Comparison of ENCODE assay signal across 8 cellular contexts in the genomic region with DNA sequence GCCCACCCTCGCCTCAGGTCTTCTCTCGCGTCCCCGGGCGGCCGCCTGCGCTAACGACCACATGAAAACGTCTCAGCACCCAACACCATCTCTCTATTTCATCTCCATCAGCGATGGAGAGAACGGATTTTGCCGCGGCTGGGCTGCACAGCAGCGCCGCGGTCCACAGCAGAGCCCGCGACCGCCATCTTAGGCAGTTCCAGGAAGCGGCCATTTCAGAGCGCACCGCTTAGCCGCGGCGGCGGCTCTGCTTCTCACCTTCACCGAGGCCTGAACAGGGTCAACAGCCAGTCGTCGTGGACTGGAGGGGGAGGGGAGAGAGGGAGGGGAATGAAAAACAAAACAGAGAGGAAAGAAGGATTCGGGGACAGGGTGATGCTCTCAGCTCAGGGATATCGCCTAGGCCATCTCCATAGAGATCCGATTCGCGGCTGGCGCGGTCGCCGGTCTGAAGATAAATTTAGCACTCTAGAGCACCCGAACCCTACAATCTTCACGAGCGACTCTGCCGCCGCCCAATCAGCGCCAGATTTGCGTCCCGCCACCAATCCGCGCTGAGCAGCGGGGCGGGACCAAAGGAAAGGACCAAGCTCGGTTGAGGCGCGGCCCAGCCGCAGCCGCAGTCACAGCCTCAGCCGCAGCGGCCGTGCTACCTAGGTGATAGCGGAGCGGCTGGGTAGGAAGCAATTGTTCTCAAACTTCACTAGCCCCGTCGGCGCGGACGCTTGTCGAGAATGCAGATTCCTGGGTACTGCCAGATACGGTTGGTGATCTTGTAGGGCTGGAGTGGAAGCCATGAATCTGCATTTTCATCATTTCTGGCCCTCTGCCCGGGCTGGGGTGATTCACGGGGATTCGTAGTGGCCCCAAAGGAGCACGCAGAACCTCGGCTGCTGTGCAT. TPM values are rescaled to one million over a fixed set of nuclear protein-coding genes. Genes with fewer than 3 reads are reported as not detected.
DNase-seq lines count a peak whose midpoint lies in the region; ATAC-seq lines count a peak whose summit lies in the region.

Gene ZBED5, minus strand, starts transcription at position 450 of the 901 bp plus-strand sequence. CDS start 3,108 bp downstream, outside the sequence.

- ATAC-seq in GM21360 (IDR thresholded peaks at IDR 0.05; ENCODE audit: unreplicated experiment): peak; percentile 87
- ATAC-seq in effector memory CD8-positive, alpha-beta T cell (replicated peaks): peak; percentile 86
- peak; percentile 86 for ATAC-seq in memory B cell (ENCODE audit: low read depth)

- DNase-seq in COLO829 (ENCODE audit: low spot score) (peak; percentile 93), HT1080 (ENCODE audit: low read depth) (peak; percentile 99), NOMO-1 treated with DMSO at 0.1 percent for 48 hours (lab: John Stamatoyannopoulos, UW; ENCODE audit: unreplicated experiment) (peak; percentile 98), memory B cell (ENCODE audit: low spot score in 2 of 2) (peak; percentile 90 to 94)
- peak; percentile 87 to 88 for DNase-seq in activated CD8-positive, alpha-beta memory T cell treated with anti-CD3 and anti-CD28 coated beads for 4 hours (ENCODE audit: low read depth in 2 of 2)
- DNase-seq in effector memory CD8-positive, alpha-beta T cell: peak; percentile 92 to 95 (median 95)
- DNase-seq in stimulated activated CD8-positive, alpha-beta memory T cell treated with anti-CD3 and anti-CD28 coated beads, Interleukin-12 subunit alpha, Interleukin-12 subunit beta, amount 100 ng/mL, for 24 hours (ENCODE audit: extremely low read depth): peak; percentile 86

- H3K36me3 Mint-ChIP-seq in effector memory CD8-positive, alpha-beta T cell (ENCODE audit: insufficient read depth): peaks cover 44% of the 10 kb centered on the region
- H3K36me3 Mint-ChIP-seq in memory B cell: peaks cover 20% of the 10 kb centered on the region

- peak within 1 kb of the TSS; percentile 97 to 100 for H3K4me3 Mint-ChIP-seq in effector memory CD8-positive, alpha-beta T cell
- peak within 1 kb of the TSS; percentile 99 for H3K4me3 Mint-ChIP-seq in memory B cell

- H3K27me3 Mint-ChIP-seq in effector memory CD8-positive, alpha-beta T cell: no peaks in the 10 kb centered on the region
- no peaks in the 10 kb centered on the region for H3K27me3 Mint-ChIP-seq in memory B cell

- peaks cover 24 to 42% of the 10 kb centered on the region in 2 donors for H3K4me1 Mint-ChIP-seq in effector memory CD8-positive, alpha-beta T cell (ENCODE audit: low read depth in 2 of 2)
- peaks cover 34% of the 10 kb centered on the region for H3K4me1 Mint-ChIP-seq in memory B cell

- H3K9me3 Mint-ChIP-seq in effector memory CD8-positive, alpha-beta T cell: no peaks in the 10 kb centered on the region
- no peaks in the 10 kb centered on the region for H3K9me3 Mint-ChIP-seq in memory B cell

- H3K27ac Mint-ChIP-seq in effector memory CD8-positive, alpha-beta T cell: peak within 1 kb of the TSS; percentile 99 to 100
- H3K27ac Mint-ChIP-seq in memory B cell: peak within 1 kb of the TSS; percentile 99

RNA-seq across cellular contexts. Expression of gene ZBED5, which starts in this region (rescaled TPM):
- total RNA-seq in HT1080 (2014; rRNA removed; shearing (Covaris generic)): 18.4 and 32.6 TPM in 2 replicates
- 23.6 and 40.1 TPM in 2 replicates for polyA plus RNA-seq in HT1080 (2015; cell fraction: cytosol; rRNA removed)
- 111 and 121 TPM in 2 replicates for polyA plus RNA-seq in HT1080 (2015; cell fraction: nucleus; rRNA removed)

Comparison
In these comparisons a context has a peak if more than half of its experiments do, and no peak if none do; other contexts are left out.
1. Peak in every context shown above with its lines: DNase-seq and ATAC-seq.